25 cellular contexts compared by ENCODE assay signal in the genomic region with DNA sequence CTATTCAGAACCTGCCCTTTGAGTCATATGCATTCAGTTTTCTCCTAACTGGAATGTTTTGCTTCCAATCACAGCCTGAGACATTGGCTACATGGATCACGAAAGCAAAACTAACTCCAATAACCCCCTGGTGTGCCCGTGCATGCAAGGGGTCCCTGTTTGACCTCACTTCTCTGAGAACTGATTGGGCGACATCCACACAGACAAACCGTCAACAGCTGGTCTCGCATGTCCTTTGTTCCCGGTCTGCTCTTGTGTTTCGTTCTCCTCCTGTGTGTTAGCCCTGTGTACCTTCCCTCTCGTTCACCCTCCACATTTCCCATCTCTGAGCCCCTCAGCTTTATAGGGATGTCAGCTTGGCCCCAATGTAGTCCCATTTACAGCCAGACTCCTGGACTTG.
"Had no signal": no experiment of that assay in that cellular context is flagged by ENCODE, and none has a peak within 500 bp of the region (broad histone marks: within the 10 kb centered on the region; RNA-seq: fewer than 3 reads in every experiment).

No MANE protein-coding gene starts in this region.

- H3K27ac Mint-ChIP-seq: activated CD4-positive, alpha-beta memory T cell treated with anti-CD3 and anti-CD28 coated beads for 36 hours; activated CD4-positive, alpha-beta T cell treated with anti-CD3 and anti-CD28 coated beads, Interleukin-2, amount 10 ng/mL, durations not matched to agents 24 days and 14 days; activated naive CD4-positive, alpha-beta T cell treated with anti-CD3 and anti-CD28 coated beads, Interleukin-2, amount 10 ng/mL, durations not matched to agents 7 days and 5 days; activated naive CD8-positive, alpha-beta T cell treated with anti-CD3 and anti-CD28 coated beads, Interleukin-2, amount 10 ng/mL, durations not matched to agents 7 days and 5 days; activated T-helper 1 cell treated with anti-CD3 and anti-CD28 coated beads, Interleukin-12 subunit alpha, Interleukin-12 subunit beta, Interleukin-2, Interleukin-4 antibody, amounts not matched to agents 30 ng/mL and 10 ng/mL and 1 ng/mL, durations not matched to agents 14 hours and 24 hours and 36 hours; naive thymus-derived CD8-positive, alpha-beta T cell; progenitor cell of endocrine pancreas; T-helper 1 cell treated with Interleukin-12 subunit alpha and Interleukin-12 subunit beta and Interleukin-4 antibody, amounts not matched to agents 30 μg/mL and 1 μg/mL, for 36 hours had no signal

- H3K27me3 ChIP-seq: ovary, uterus had no signal

- H3K9me3 ChIP-seq: heart right ventricle, neutrophil, ovary, transverse colon, uterus had no signal

- DNase-seq: activated CD4-positive, alpha-beta memory T cell treated with anti-CD3 and anti-CD28 coated beads for 36 hours; activated CD4-positive, alpha-beta T cell treated with anti-CD3 and anti-CD28 coated beads, Interleukin-2, amount 10 ng/mL, durations not matched to agents 24 days and 14 days; activated CD4-positive, CD25-positive, alpha-beta regulatory T cell treated with anti-CD3 and anti-CD28 coated beads, Interleukin-2, amount 50 U/mL, for 72 hours; activated CD8-positive, alpha-beta memory T cell treated with anti-CD3 and anti-CD28 coated beads, Interleukin-2, amount 50 U/mL, for 4 hours; activated gamma-delta T cell; activated naive CD4-positive, alpha-beta T cell treated with anti-CD3 and anti-CD28 coated beads, Interleukin-2, amount 10 ng/mL, durations not matched to agents 7 days and 5 days; activated naive CD8-positive, alpha-beta T cell treated with anti-CD3 and anti-CD28 coated beads, Interleukin-2, amount 10 ng/mL, durations not matched to agents 7 days and 5 days; activated T-cell treated with anti-CD3 and anti-CD28 coated beads, Interleukin-2, amount 50 U/mL, for 1 hour; amniotic stem cell; caudate nucleus; foreskin fibroblast; heart right ventricle; midbrain; naive thymus-derived CD8-positive, alpha-beta T cell; ovary; stimulated activated CD4-positive, alpha-beta T cell treated with anti-CD3 and anti-CD28 coated beads, Interleukin-15, amount 100 ng/mL, for 24 hours; stimulated activated naive CD4-positive, alpha-beta T cell; SW 1271; T-helper 9 cell; transverse colon; uterus had no signal

- H3K36me3 ChIP-seq: neutrophil, ovary, transverse colon, uterus had no signal

- H3K9me3 Mint-ChIP-seq: activated CD4-positive, alpha-beta memory T cell treated with anti-CD3 and anti-CD28 coated beads for 36 hours; activated CD4-positive, alpha-beta T cell treated with anti-CD3 and anti-CD28 coated beads, Interleukin-2, amount 10 ng/mL, durations not matched to agents 24 days and 14 days; activated naive CD4-positive, alpha-beta T cell treated with anti-CD3 and anti-CD28 coated beads, Interleukin-2, amount 10 ng/mL, durations not matched to agents 7 days and 5 days; activated naive CD8-positive, alpha-beta T cell treated with anti-CD3 and anti-CD28 coated beads, Interleukin-2, amount 10 ng/mL, durations not matched to agents 7 days and 5 days; activated T-helper 1 cell treated with anti-CD3 and anti-CD28 coated beads, Interleukin-12 subunit alpha, Interleukin-12 subunit beta, Interleukin-2, Interleukin-4 antibody, amounts not matched to agents 30 ng/mL and 10 ng/mL and 1 ng/mL, durations not matched to agents 14 hours and 24 hours and 36 hours; naive thymus-derived CD8-positive, alpha-beta T cell; T-helper 1 cell treated with Interleukin-12 subunit alpha and Interleukin-12 subunit beta and Interleukin-4 antibody, amounts not matched to agents 30 μg/mL and 1 μg/mL, for 36 hours had no signal

- H3K27ac ChIP-seq: heart right ventricle, neutrophil, ovary, transverse colon, uterus had no signal

- H3K36me3 Mint-ChIP-seq: activated CD4-positive, alpha-beta memory T cell treated with anti-CD3 and anti-CD28 coated beads for 36 hours; activated naive CD4-positive, alpha-beta T cell treated with anti-CD3 and anti-CD28 coated beads, Interleukin-2, amount 10 ng/mL, durations not matched to agents 7 days and 5 days; activated naive CD8-positive, alpha-beta T cell treated with anti-CD3 and anti-CD28 coated beads, Interleukin-2, amount 10 ng/mL, durations not matched to agents 7 days and 5 days; naive thymus-derived CD8-positive, alpha-beta T cell had no signal

- H3K4me1 ChIP-seq: uterus had no signal

- H3K4me3 Mint-ChIP-seq: activated CD4-positive, alpha-beta memory T cell treated with anti-CD3 and anti-CD28 coated beads for 36 hours; activated CD4-positive, alpha-beta T cell treated with anti-CD3 and anti-CD28 coated beads, Interleukin-2, amount 10 ng/mL, durations not matched to agents 24 days and 14 days; activated naive CD4-positive, alpha-beta T cell treated with anti-CD3 and anti-CD28 coated beads, Interleukin-2, amount 10 ng/mL, durations not matched to agents 7 days and 5 days; activated naive CD8-positive, alpha-beta T cell treated with anti-CD3 and anti-CD28 coated beads, Interleukin-2, amount 10 ng/mL, durations not matched to agents 7 days and 5 days; activated T-helper 1 cell treated with anti-CD3 and anti-CD28 coated beads, Interleukin-12 subunit alpha, Interleukin-12 subunit beta, Interleukin-2, Interleukin-4 antibody, amounts not matched to agents 30 ng/mL and 10 ng/mL and 1 ng/mL, durations not matched to agents 14 hours and 24 hours and 36 hours; naive thymus-derived CD8-positive, alpha-beta T cell; T-helper 1 cell treated with Interleukin-12 subunit alpha and Interleukin-12 subunit beta and Interleukin-4 antibody, amounts not matched to agents 30 μg/mL and 1 μg/mL, for 36 hours had no signal

- ATAC-seq: heart right ventricle; naive thymus-derived CD8-positive, alpha-beta T cell had no signal

- H3K4me3 ChIP-seq: heart right ventricle, ovary, transverse colon, uterus had no signal
